Comparison of ENCODE assay signal across 20 cellular contexts in the genomic region with DNA sequence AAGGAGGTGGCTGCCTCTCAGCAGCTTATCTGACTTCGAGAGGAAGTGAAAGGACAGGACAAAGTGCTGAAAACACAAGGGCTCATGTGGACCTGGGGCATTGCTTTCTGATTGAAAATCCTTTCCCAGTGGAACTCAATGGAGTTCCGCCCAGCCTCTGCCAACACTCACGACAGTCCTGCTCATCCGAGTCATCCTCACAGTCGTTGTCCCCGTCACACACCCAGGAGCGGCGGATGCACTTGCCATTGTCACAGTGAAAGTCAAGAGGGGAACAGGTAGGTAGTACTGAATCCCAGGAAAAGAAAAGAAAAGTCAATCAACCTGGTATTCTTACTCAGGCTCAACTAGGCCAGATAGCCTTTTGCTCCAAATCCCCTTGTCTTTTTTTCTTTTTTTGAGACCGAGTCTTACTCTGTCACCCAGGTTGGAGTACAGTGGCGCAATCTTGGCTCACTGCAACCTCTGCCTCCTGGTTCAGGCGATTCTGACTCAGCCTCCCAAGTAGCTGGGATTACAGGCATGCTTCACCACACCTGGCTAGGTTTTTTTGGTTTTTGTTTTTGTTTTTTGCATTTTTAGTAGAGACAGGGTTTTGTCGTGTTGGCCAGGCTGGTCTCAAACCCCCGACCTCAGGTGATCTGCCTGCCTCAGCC. TPM values are rescaled to one million over a fixed set of nuclear protein-coding genes. Genes with fewer than 3 reads are reported as not detected.
DNase-seq lines count a peak whose midpoint lies in the region; ATAC-seq, FAIRE-seq and TF ChIP-seq lines count a peak whose summit lies in the region.
"Had no signal": no experiment of that assay in that cellular context is flagged by ENCODE, and none has a peak within 500 bp of the region (broad histone marks: within the 10 kb centered on the region; RNA-seq: fewer than 3 reads in every experiment).

No MANE protein-coding gene starts in this region.

- no peak overlapping the region for H3K4ac ChIP-seq in neuronal stem cell (ENCODE audit: low read length)

- no peak overlapping the region for H4K91ac ChIP-seq in neuronal stem cell (ENCODE audit: low read depth, low read length, poor library complexity)

- DNase-seq in Caki2 (ENCODE audit: low read depth) = peak; percentile 25
- DNase-seq in PC-9 = peak in 1 of 2 experiments; percentile 78
- peak; percentile 69 for DNase-seq in bronchial epithelial cell (ENCODE audit: low read depth)
- DNase-seq in neuronal stem cell (ENCODE audit: low spot score) = no peak
- no peak for DNase-seq in NCI-H446 (lab: John Stamatoyannopoulos, UW)
- DNase-seq: CD8-positive, alpha-beta T cell; DMS 273 treated with DMSO at 0.1 percent for 48 hours; GF-D8; MG63; NCI-H1930; NCI-H2171 treated with DMSO at 0.1 percent for 48 hours; NCI-H748 treated with DMSO at 0.1 percent for 48 hours had no signal

- CTCF ChIA-PET in PC-9 (lab: Charles Lee) = no interaction called here

- H3K14ac ChIP-seq in neuronal stem cell (ENCODE audit: low read length) = no peak overlapping the region

- ATAC-seq in HG02678 (IDR thresholded peaks at IDR 0.05; ENCODE audit: unreplicated experiment) (no peak), HG03571 (IDR thresholded peaks at IDR 0.05; ENCODE audit: unreplicated experiment) (no peak), HG03520 (IDR thresholded peaks at IDR 0.05; ENCODE audit: unreplicated experiment) (no peak)
- ATAC-seq: CD8-positive, alpha-beta T cell; GM23338 had no signal

- in situ Hi-C loops in Caki2 (cut with HindIII; ENCODE audit: low pct_unique_long_range_greater_than_20kb, low sequenced_read_pairs) = no loop called here

- H3K9ac ChIP-seq in neuronal stem cell (ENCODE audit: low read depth, low read length, poor library complexity) = no peak overlapping the region
- H3K9ac ChIP-seq: BLaER1, KMS-11 had no signal

- H3K9me3 ChIP-seq in PC-9 (ENCODE audit: insufficient read depth, low read depth) (no peaks in the 10 kb centered on the region), neuronal stem cell (replicated peaks in 1 of 2; ENCODE audit: control insufficient read depth in 2 of 2, insufficient read depth in 1 of 2, low read depth in 1 of 2, low read length in 2 of 2) (peaks cover 0 to 11% of the 10 kb centered on the region in 2 donors)
- H3K9me3 ChIP-seq: BLaER1, MG63 had no signal

- WGBS in neuronal stem cell (ENCODE audit: extremely low coverage in 2 of 2, insufficient read length in 2 of 2, insufficient replicate concordance in 1 of 2), 2 donors = no CpG with 5 or more reads among the region's 13 CpGs

- H3K27me3 ChIP-seq in PC-9 (ENCODE audit: insufficient read depth, low read depth) = no peaks in the 10 kb centered on the region
- H3K27me3 ChIP-seq in bronchial epithelial cell (ENCODE audit: control insufficient read depth, insufficient read depth, low read length) = no peaks in the 10 kb centered on the region
- H3K27me3 ChIP-seq in neuronal stem cell (ENCODE audit: control insufficient read depth in 3 of 3, insufficient read depth in 3 of 3, low read depth in 1 of 3, low read length in 3 of 3) = no peaks in the 10 kb centered on the region
- H3K27me3 ChIP-seq: BLaER1, MG63 had no signal

- H3K4me1 ChIP-seq in PC-9 (replicated peaks; ENCODE audit: insufficient read depth) (peaks cover 37% of the 10 kb centered on the region), neuronal stem cell (ENCODE audit: control insufficient read depth in 2 of 2, insufficient read depth in 1 of 2, low read depth in 1 of 2, low read length in 2 of 2) (peaks cover 8 to 12% of the 10 kb centered on the region in 2 donors)
- H3K4me1 ChIP-seq: BLaER1 had no signal

- peaks cover 22% of the 10 kb centered on the region for H3F3A ChIP-seq in PC-9 (ENCODE audit: insufficient read depth, low read depth)

- H2BK5ac ChIP-seq in neuronal stem cell (ENCODE audit: low read length) = no peak overlapping the region

- H3K27ac ChIP-seq in PC-9 (no peak overlapping the region), neuronal stem cell (replicated peaks; ENCODE audit: low read length) (no peak overlapping the region)
- H3K27ac ChIP-seq: BLaER1, KMS-11 had no signal

- no peak overlapping the region for H2BK12ac ChIP-seq in neuronal stem cell (ENCODE audit: low read length)

- peaks cover 5% of the 10 kb centered on the region for H3K79me1 ChIP-seq in neuronal stem cell (ENCODE audit: low read depth, low read length)

- H2AFZ ChIP-seq in PC-9 = no peak overlapping the region; the same call in 1 of the 2 replicates
- H2AFZ ChIP-seq in neuronal stem cell (ENCODE audit: low read length) = no peak overlapping the region
- H2AFZ ChIP-seq: GM23338 had no signal

- no peak overlapping the region for H3K4me3 ChIP-seq in PC-9
- H3K4me3 ChIP-seq in bronchial epithelial cell (ENCODE audit: low read depth, low read length) = no peak overlapping the region
- no peak overlapping the region for H3K4me3 ChIP-seq in neuronal stem cell (ENCODE audit: low read length in 2 of 2)
- H3K4me3 ChIP-seq: BLaER1, GM23338, MG63 had no signal

- no peaks in the 10 kb centered on the region for H3K36me3 ChIP-seq in PC-9 (ENCODE audit: low read depth)
- no peaks in the 10 kb centered on the region for H3K36me3 ChIP-seq in bronchial epithelial cell (ENCODE audit: control insufficient read depth, insufficient read depth, low read length)
- H3K36me3 ChIP-seq in neuronal stem cell (replicated peaks in 1 of 2; ENCODE audit: control insufficient read depth in 2 of 2, insufficient read depth in 2 of 2, low read length in 2 of 2) = peaks cover 27 to 48% of the 10 kb centered on the region in 2 donors
- H3K36me3 ChIP-seq: BLaER1, MG63 had no signal

- H3K23ac ChIP-seq in neuronal stem cell (ENCODE audit: low read depth, low read length, poor library complexity) = no peak overlapping the region

- H3K4me2 ChIP-seq in PC-9 (peak overlapping the region; percentile 37; the same call in 1 of the 2 replicates), neuronal stem cell (ENCODE audit: insufficient read depth, low read length, poor library complexity, severe bottlenecking) (no peak overlapping the region)
- H3K4me2 ChIP-seq: BLaER1, GM23338, KMS-11 had no signal

- no peak for FAIRE-seq in bronchial epithelial cell (lab: Jason Lieb, UNC)
- FAIRE-seq: A204.1, GM12892 had no signal

- H2BK120ac ChIP-seq in neuronal stem cell (ENCODE audit: low read depth, low read length) = peak overlapping the region; percentile 4

- no peaks in the 10 kb centered on the region for H4K20me1 ChIP-seq in PC-9 (ENCODE audit: insufficient read depth)
- H4K20me1 ChIP-seq: BLaER1 had no signal

- H3K18ac ChIP-seq in neuronal stem cell (ENCODE audit: low read length) = no peak overlapping the region

- no peak overlapping the region for H2AK5ac ChIP-seq in neuronal stem cell (ENCODE audit: low read depth, low read length)

- H2BK15ac ChIP-seq in neuronal stem cell (ENCODE audit: low read length) = no peak overlapping the region

- no peaks in the 10 kb centered on the region for H3K9me2 ChIP-seq in PC-9 (ENCODE audit: insufficient read depth)

- BruUV-seq in PC-9 (replicated peaks; lab: Mats Ljungman, UMichigan) = no TSS peak

- TF ChIP-seq CTCF in PC-9 (conservative IDR thresholded peaks at IDR 0.05) (no peak), bronchial epithelial cell (IDR thresholded peaks at IDR 0.05; ENCODE audit: insufficient read depth, low read length, severe bottlenecking) (no peak)

- intact Hi-C loops in PC-9 (cut with micrococcal nuclease; ENCODE audit: unreplicated experiment) = no loop called here

- H4K8ac ChIP-seq in neuronal stem cell (ENCODE audit: low read depth, low read length) = no peak overlapping the region

- H3K79me2 ChIP-seq in PC-9 (ENCODE audit: low read depth) = no peaks in the 10 kb centered on the region

- POLR2A ChIA-PET in PC-9 (lab: Charles Lee; ENCODE audit: unreplicated experiment) = no interaction called here

RNA-seq across cellular contexts. Expression of a gene that starts 18.1 kb away (rescaled TPM):
- total RNA-seq in Caki2 (2014; rRNA removed; shearing (Covaris generic); ENCODE audit: low replicate concordance) = 8.7 and 15.2 TPM in 2 replicates
- 9.6 and 15.7 TPM in 2 replicates for total RNA-seq in PC-9 (2021)
- total RNA-seq in bronchial epithelial cell = 3.3 and 5.0 TPM in 2 replicates
- polyA plus RNA-seq in neuronal stem cell (2013, experiment 1 of 2) = 8.9 TPM
- polyA plus RNA-seq in neuronal stem cell (2013, experiment 2 of 2) = 9.0 TPM
- total RNA-seq: CD8-positive, alpha-beta T cell had no signal

RNA-seq across cellular contexts. Expression of a gene that starts 36.3 kb away (rescaled TPM):
- total RNA-seq in Caki2 (2014; rRNA removed; shearing (Covaris generic); ENCODE audit: low replicate concordance) = 20.9 and 33.6 TPM in 2 replicates
- 87.2 and 88.3 TPM in 2 replicates for total RNA-seq in PC-9 (2021)
- total RNA-seq in bronchial epithelial cell = 6.6 and 9.1 TPM in 2 replicates
- polyA plus RNA-seq in neuronal stem cell (2013, experiment 1 of 2) = 51.8 TPM
- 50.2 TPM for polyA plus RNA-seq in neuronal stem cell (2013, experiment 2 of 2)

RNA-seq across cellular contexts. Expression of a gene that starts 54.1 kb away (rescaled TPM):
- 24.3 and 24.7 TPM in 2 replicates for total RNA-seq in Caki2 (2014; rRNA removed; shearing (Covaris generic); ENCODE audit: low replicate concordance)
- 155 and 195 TPM in 2 replicates for total RNA-seq in PC-9 (2021)
- total RNA-seq in bronchial epithelial cell = 41.6 and 51.8 TPM in 2 replicates
- polyA plus RNA-seq in neuronal stem cell (2013, experiment 1 of 2) = 78.2 TPM
- 74.4 TPM for polyA plus RNA-seq in neuronal stem cell (2013, experiment 2 of 2)

Comparison
In these comparisons a context has a peak if more than half of its experiments do, and no peak if none do; other contexts are left out.
1. DNase-seq: peak in Caki2 (single experiment) and bronchial epithelial cell (single experiment); none in neuronal stem cell (single experiment) and NCI-H446 (0 of 2).